In genomic region chr13:80655778-80656518, GRCh38 we compare ENCODE assay signal across 13 cellular contexts.
"Had no signal": no experiment of that assay in that cellular context is flagged by ENCODE, and none has a peak within 500 bp of the region (broad histone marks: within the 10 kb centered on the region; RNA-seq: fewer than 3 reads in every experiment).

No MANE protein-coding gene starts in this region.

- H3K4me2 ChIP-seq: hepatocyte had no signal

- H2AFZ ChIP-seq: hepatocyte, parathyroid adenoma had no signal

- H3K27me3 Mint-ChIP-seq: activated T-helper 17 cell treated with anti-CD3 and anti-CD28 coated beads, Interleukin-2, amount 50 U/mL, for 72 hours had no signal

- H3K79me2 ChIP-seq: hepatocyte, parathyroid adenoma had no signal

- H3K4me3 ChIP-seq: hepatocyte, thyroid gland had no signal

- H3K9ac ChIP-seq: parathyroid adenoma had no signal

- H3K36me3 ChIP-seq: thyroid gland, WERI-Rb-1 had no signal

- H3K9me3 ChIP-seq: thyroid gland had no signal

- H3K27ac Mint-ChIP-seq: activated naive CD4-positive, alpha-beta T cell treated with anti-CD3 and anti-CD28 coated beads for 36 hours; activated T-helper 17 cell treated with anti-CD3 and anti-CD28 coated beads, Interleukin-2, amount 50 U/mL, for 72 hours had no signal

- H3K4me1 Mint-ChIP-seq: activated T-helper 17 cell treated with anti-CD3 and anti-CD28 coated beads, Interleukin-2, amount 50 U/mL, for 72 hours had no signal

- H3K27ac ChIP-seq: epithelial cell of prostate, hepatocyte, parathyroid adenoma, thyroid gland, WERI-Rb-1 had no signal

- H3K27me3 ChIP-seq: hepatocyte, thyroid gland had no signal

- H3K4me1 ChIP-seq: parathyroid adenoma, thyroid gland had no signal

- DNase-seq: activated CD4-positive, alpha-beta T cell treated with anti-CD3 and anti-CD28 coated beads for 48 hours; activated CD8-positive, alpha-beta memory T cell treated with anti-CD3 and anti-CD28 coated beads for 24 hours; activated naive CD4-positive, alpha-beta T cell treated with anti-CD3 and anti-CD28 coated beads for 36 hours; caudate nucleus; cortex of kidney; effector CD8-positive, alpha-beta T cell; T-helper 1 cell; thyroid gland; WERI-Rb-1 had no signal

- H3K4me3 Mint-ChIP-seq: activated naive CD4-positive, alpha-beta T cell treated with anti-CD3 and anti-CD28 coated beads for 36 hours; activated T-helper 17 cell treated with anti-CD3 and anti-CD28 coated beads, Interleukin-2, amount 50 U/mL, for 72 hours had no signal

- ATAC-seq: activated T-helper 17 cell treated with anti-CD3 and anti-CD28 coated beads, Interleukin-2, amount 50 U/mL, for 72 hours had no signal
